15 cellular contexts compared by ENCODE assay signal in genomic region chr5:57488308-57488955, GRCh38. TPM values are rescaled to one million over a fixed set of nuclear protein-coding genes. Genes with fewer than 3 reads are reported as not detected.
DNase-seq lines count a peak whose midpoint lies in the region; ATAC-seq and TF ChIP-seq lines count a peak whose summit lies in the region.
"Had no signal": no experiment of that assay in that cellular context is flagged by ENCODE, and none has a peak within 500 bp of the region (broad histone marks: within the 10 kb centered on the region; RNA-seq: fewer than 3 reads in every experiment).

No MANE protein-coding gene starts in this region.

- no peaks in the 10 kb centered on the region for H4K20me1 ChIP-seq in PC-3 (ENCODE audit: low read length)

- peak; percentile 79 for ATAC-seq in PC-3
- peak; percentile 80 for ATAC-seq in sciatic nerve
- ATAC-seq in natural killer cell, result no peak
- no peak for ATAC-seq in GM21360 (IDR thresholded peaks at IDR 0.05; ENCODE audit: unreplicated experiment)
- no peak for ATAC-seq in stimulated activated effector memory CD8-positive, alpha-beta T cell treated with anti-CD3 and anti-CD28 coated beads, Interleukin-12 subunit alpha, Interleukin-12 subunit beta, amount 100 ng/mL, for 72 hours
- ATAC-seq: activated CD4-positive, alpha-beta T cell treated with anti-CD3 and anti-CD28 coated beads for 36 hours; GM12878 had no signal

- H3K9me3 Mint-ChIP-seq in natural killer cell, result peaks cover 0 to 2% of the 10 kb centered on the region in 2 donors
- no peaks in the 10 kb centered on the region for H3K9me3 Mint-ChIP-seq in stimulated activated effector memory CD8-positive, alpha-beta T cell treated with anti-CD3 and anti-CD28 coated beads, Interleukin-12 subunit alpha, Interleukin-12 subunit beta, amount 100 ng/mL, for 72 hours
- H3K9me3 Mint-ChIP-seq: H9, IgD-negative memory B cell had no signal

- no peaks in the 10 kb centered on the region for H3K9me2 ChIP-seq in PC-3 (replicated peaks; ENCODE audit: low read length)

- H3K27me3 ChIP-seq in PC-3 (ENCODE audit: low read length), result no peaks in the 10 kb centered on the region
- H3K27me3 ChIP-seq: adrenal gland had no signal

- no peaks in the 10 kb centered on the region for H3K9me3 ChIP-seq in PC-3 (ENCODE audit: low read length)
- H3K9me3 ChIP-seq: adrenal gland had no signal

- no peak overlapping the region for H3K4me3 Mint-ChIP-seq in natural killer cell
- H3K4me3 Mint-ChIP-seq in stimulated activated effector memory CD8-positive, alpha-beta T cell treated with anti-CD3 and anti-CD28 coated beads, Interleukin-12 subunit alpha, Interleukin-12 subunit beta, amount 100 ng/mL, for 72 hours, result no peak overlapping the region
- H3K4me3 Mint-ChIP-seq: activated CD4-positive, alpha-beta T cell treated with anti-CD3 and anti-CD28 coated beads for 36 hours; H9; IgD-negative memory B cell had no signal

- no TSS peak for BruUV-seq in PC-3 (replicated peaks; lab: Mats Ljungman, UMichigan)

- no peak overlapping the region for H3K27ac Mint-ChIP-seq in natural killer cell
- H3K27ac Mint-ChIP-seq in stimulated activated effector memory CD8-positive, alpha-beta T cell treated with anti-CD3 and anti-CD28 coated beads, Interleukin-12 subunit alpha, Interleukin-12 subunit beta, amount 100 ng/mL, for 72 hours, result no peak overlapping the region
- H3K27ac Mint-ChIP-seq: activated CD4-positive, alpha-beta T cell treated with anti-CD3 and anti-CD28 coated beads for 36 hours; H9; IgD-negative memory B cell had no signal

- H3K36me3 Mint-ChIP-seq in natural killer cell, result no peaks in the 10 kb centered on the region
- no peaks in the 10 kb centered on the region for H3K36me3 Mint-ChIP-seq in stimulated activated effector memory CD8-positive, alpha-beta T cell treated with anti-CD3 and anti-CD28 coated beads, Interleukin-12 subunit alpha, Interleukin-12 subunit beta, amount 100 ng/mL, for 72 hours
- H3K36me3 Mint-ChIP-seq: IgD-negative memory B cell had no signal

- H3K4me1 Mint-ChIP-seq in natural killer cell, result no peaks in the 10 kb centered on the region
- no peaks in the 10 kb centered on the region for H3K4me1 Mint-ChIP-seq in stimulated activated effector memory CD8-positive, alpha-beta T cell treated with anti-CD3 and anti-CD28 coated beads, Interleukin-12 subunit alpha, Interleukin-12 subunit beta, amount 100 ng/mL, for 72 hours
- H3K4me1 Mint-ChIP-seq: IgD-negative memory B cell had no signal

- H3K4me2 ChIP-seq in PC-3 (ENCODE audit: low read length), result 0 out of 2 replicates have a peak overlapping the region, but pooled peaks have one; percentile 20

- peaks cover 22% of the 10 kb centered on the region for H3K4me1 ChIP-seq in PC-3 (ENCODE audit: insufficient read depth, low read length)
- H3K4me1 ChIP-seq: adrenal gland had no signal

- no peak for TF ChIP-seq CTCF in PC-3 (conservative IDR thresholded peaks at IDR 0.05; ENCODE audit: low read depth, low read length)
- no peak for TF ChIP-seq CTCF in fibroblast of pulmonary artery (IDR thresholded peaks at IDR 0.05; ENCODE audit: low read length, missing control alignments)
- TF ChIP-seq CTCF in natural killer cell (IDR thresholded peaks at IDR 0.05), result no peak

- POLR2A ChIA-PET in PC-3 (lab: Charles Lee; ENCODE audit: unreplicated experiment), result no interaction called here

- no peak overlapping the region for H3K9ac ChIP-seq in PC-3 (ENCODE audit: low read length)

- 0 out of 2 replicates have a peak overlapping the region, but pooled peaks have one; percentile 5 for H3K27ac ChIP-seq in PC-3 (ENCODE audit: low read length)
- H3K27ac ChIP-seq: 22Rv1 had no signal

- intact Hi-C loops in PC-3 (cut with micrococcal nuclease) (no loop called here), sciatic nerve (cut with DNase I) (no loop called here), natural killer cell (cut with micrococcal nuclease) (no loop called here)

- peaks cover 6 to 10% of the 10 kb centered on the region in 2 donors for H3K27me3 Mint-ChIP-seq in natural killer cell (ENCODE audit: low read depth in 2 of 2)
- H3K27me3 Mint-ChIP-seq: activated CD4-positive, alpha-beta T cell treated with anti-CD3 and anti-CD28 coated beads for 36 hours had no signal

- no peaks in the 10 kb centered on the region for H3K79me2 ChIP-seq in PC-3 (ENCODE audit: low read length)

- no peaks in the 10 kb centered on the region for H3K36me3 ChIP-seq in PC-3 (ENCODE audit: low read depth, low read length)
- H3K36me3 ChIP-seq: adrenal gland had no signal

- no peak overlapping the region for H2AFZ ChIP-seq in PC-3 (ENCODE audit: low read length)

- CTCF ChIA-PET in PC-3 (lab: Charles Lee), result interaction anchor here (0.5 kb wide), 1 partner anchor 314 kb away, joined by 3 read pairs; no protein-coding TSS in a partner anchor

- no peak overlapping the region for H3K4me3 ChIP-seq in PC-3 (ENCODE audit: low read length)
- no peak overlapping the region for H3K4me3 ChIP-seq in fibroblast of pulmonary artery (replicated peaks; ENCODE audit: low read depth, low read length)
- H3K4me3 ChIP-seq: adrenal gland, GM12878 had no signal

- H3F3A ChIP-seq in PC-3 (ENCODE audit: low read length, unreplicated experiment), result no peaks in the 10 kb centered on the region

- DNase-seq in DMS53 (lab: John Stamatoyannopoulos, UW) (peak; percentile 17), DMS53 treated with DMSO at 0.1 percent for 48 hours (lab: John Stamatoyannopoulos, UW; ENCODE audit: unreplicated experiment) (no peak), PC-3 (peak; percentile 17), fibroblast of pulmonary artery (ENCODE audit: low read depth) (peak; percentile 73), sciatic nerve (ENCODE audit: low spot score) (no peak), natural killer cell (no peak)
- DNase-seq in stimulated activated effector memory CD8-positive, alpha-beta T cell treated with anti-CD3 and anti-CD28 coated beads, Interleukin-12 subunit alpha, Interleukin-12 subunit beta, amount 100 ng/mL, for 72 hours (ENCODE audit: low spot score in 2 of 2), result no peak
- DNase-seq: activated CD4-positive, alpha-beta T cell treated with anti-CD3 and anti-CD28 coated beads for 36 hours; H9 had no signal

RNA-seq across cellular contexts. Expression of gene ACTBL2, which starts 5.8 kb away (rescaled TPM):
- 0.11 and 0.12 TPM in 2 replicates for total RNA-seq in PC-3 (2014; rRNA removed)
- not detected for total RNA-seq in sciatic nerve
- not detected for total RNA-seq in natural killer cell
- total RNA-seq: activated CD4-positive, alpha-beta T cell treated with anti-CD3 and anti-CD28 coated beads for 36 hours; adrenal gland; H9; subcutaneous adipose tissue had no signal

Comparison
In these comparisons a context has a peak if more than half of its experiments do, and no peak if none do; other contexts are left out.
1. DNase-seq: peak in DMS53 (single experiment), PC-3 (single experiment) and fibroblast of pulmonary artery (single experiment); none in DMS53 treated with DMSO at 0.1 percent for 48 hours (single experiment), sciatic nerve (single experiment), natural killer cell (single experiment) and stimulated activated effector memory CD8-positive, alpha-beta T cell treated with anti-CD3 and anti-CD28 coated beads, Interleukin-12 subunit alpha, Interleukin-12 subunit beta, amount 100 ng/mL, for 72 hours (0 of 2).
2. ATAC-seq: peak in PC-3 (single experiment) and sciatic nerve (single experiment); none in natural killer cell (0 of 3), GM21360 (single experiment) and stimulated activated effector memory CD8-positive, alpha-beta T cell treated with anti-CD3 and anti-CD28 coated beads, Interleukin-12 subunit alpha, Interleukin-12 subunit beta, amount 100 ng/mL, for 72 hours (single experiment).